Comparison of ENCODE assay signal across 9 cellular contexts in genomic region chr6:36875250-36875633, GRCh38. TPM values are rescaled to one million over a fixed set of nuclear protein-coding genes. Genes with fewer than 3 reads are reported as not detected.
DNase-seq lines count a peak whose midpoint lies in the region; ATAC-seq and TF ChIP-seq lines count a peak whose summit lies in the region.
"Had no signal": no experiment of that assay in that cellular context is flagged by ENCODE, and none has a peak within 500 bp of the region (broad histone marks: within the 10 kb centered on the region; RNA-seq: fewer than 3 reads in every experiment).

No MANE protein-coding gene starts in this region.

- POLR2A ChIA-PET in activated CD8-positive, alpha-beta T cell treated with anti-CD3 and anti-CD28 coated beads for 36 hours (lab: Charles Lee) = interaction anchor here (0.7 to 3.4 kb wide), 17 partner anchors 10 to 383 kb away, joined by 3 to 25 read pairs (median 3); partner anchors contain the start of genes C6orf89, MTCH1 and TMEM217

- H3K9me3 Mint-ChIP-seq in activated CD8-positive, alpha-beta T cell treated with anti-CD3 and anti-CD28 coated beads for 36 hours = no peaks in the 10 kb centered on the region
- no peaks in the 10 kb centered on the region for H3K9me3 Mint-ChIP-seq in stimulated activated naive B cell treated with anti-CD40 and anti-IgM and Interleukin-4, amounts not matched to agents 10 μg/mL and 1 μg/mL and 100 μg/mL, for 72 hours

- intact Hi-C loops in activated CD8-positive, alpha-beta T cell treated with anti-CD3 and anti-CD28 coated beads for 36 hours (cut with micrococcal nuclease) = no loop called here

- H3K4me3 Mint-ChIP-seq in activated CD8-positive, alpha-beta T cell treated with anti-CD3 and anti-CD28 coated beads for 36 hours = peak overlapping the region; percentile 99
- H3K4me3 Mint-ChIP-seq in stimulated activated naive B cell treated with anti-CD40 and anti-IgM and Interleukin-4, amounts not matched to agents 10 μg/mL and 1 μg/mL and 100 μg/mL, for 72 hours = peak overlapping the region; percentile 92 to 99

- no peak for ATAC-seq in activated CD8-positive, alpha-beta T cell treated with anti-CD3 and anti-CD28 coated beads for 36 hours
- no peak for ATAC-seq in stimulated activated naive B cell treated with anti-CD40 and anti-IgM and Interleukin-4, amounts not matched to agents 10 μg/mL and 1 μg/mL and 100 μg/mL, for 72 hours (replicated peaks)
- no peak for ATAC-seq in GM19395 (IDR thresholded peaks at IDR 0.05; ENCODE audit: unreplicated experiment)

- DNase-seq in DMS53 (lab: John Stamatoyannopoulos, UW) (peak; percentile 32), DMS53 treated with DMSO at 0.1 percent for 48 hours (lab: John Stamatoyannopoulos, UW; ENCODE audit: unreplicated experiment) (no peak), COLO829 (ENCODE audit: low spot score) (no peak), middle frontal gyrus (ENCODE audit: extremely low spot score, low spot score) (no peak)
- DNase-seq in activated CD8-positive, alpha-beta T cell treated with anti-CD3 and anti-CD28 coated beads for 36 hours = no peak
- no peak for DNase-seq in stimulated activated naive B cell treated with anti-CD40 and anti-IgM and Interleukin-4, amounts not matched to agents 10 μg/mL and 1 μg/mL and 100 μg/mL, for 72 hours

- CTCF ChIA-PET in activated CD8-positive, alpha-beta T cell treated with anti-CD3 and anti-CD28 coated beads for 36 hours (lab: Charles Lee) = interaction anchor here (1.1 to 6.1 kb wide), 16 partner anchors 9 to 335 kb away, joined by 3 to 99 read pairs (median 8); partner anchors contain the start of genes C6orf89, MTCH1 and PI16

- H3K36me3 Mint-ChIP-seq in activated CD8-positive, alpha-beta T cell treated with anti-CD3 and anti-CD28 coated beads for 36 hours (ENCODE audit: low read depth) = peaks cover 34% of the 10 kb centered on the region
- H3K36me3 Mint-ChIP-seq in stimulated activated naive B cell treated with anti-CD40 and anti-IgM and Interleukin-4, amounts not matched to agents 10 μg/mL and 1 μg/mL and 100 μg/mL, for 72 hours = peaks cover 6 to 18% of the 10 kb centered on the region in 2 donors

- peak overlapping the region; percentile 82 for H3K4me3 ChIP-seq in iPS-11a (ENCODE audit: low read depth, low read length)

- H3K27me3 Mint-ChIP-seq in activated CD8-positive, alpha-beta T cell treated with anti-CD3 and anti-CD28 coated beads for 36 hours = peaks cover 5% of the 10 kb centered on the region
- H3K27me3 Mint-ChIP-seq in stimulated activated naive B cell treated with anti-CD40 and anti-IgM and Interleukin-4, amounts not matched to agents 10 μg/mL and 1 μg/mL and 100 μg/mL, for 72 hours = peaks cover 0 to 8% of the 10 kb centered on the region in 2 donors

- peak overlapping the region; percentile 100 for H3K27ac Mint-ChIP-seq in activated CD8-positive, alpha-beta T cell treated with anti-CD3 and anti-CD28 coated beads for 36 hours
- peak overlapping the region; percentile 100 for H3K27ac Mint-ChIP-seq in stimulated activated naive B cell treated with anti-CD40 and anti-IgM and Interleukin-4, amounts not matched to agents 10 μg/mL and 1 μg/mL and 100 μg/mL, for 72 hours

- H3K4me1 Mint-ChIP-seq in activated CD8-positive, alpha-beta T cell treated with anti-CD3 and anti-CD28 coated beads for 36 hours (ENCODE audit: low read depth) = peaks cover 37% of the 10 kb centered on the region
- peaks cover 12 to 22% of the 10 kb centered on the region in 2 donors for H3K4me1 Mint-ChIP-seq in stimulated activated naive B cell treated with anti-CD40 and anti-IgM and Interleukin-4, amounts not matched to agents 10 μg/mL and 1 μg/mL and 100 μg/mL, for 72 hours

- no peak for TF ChIP-seq CTCF in activated CD8-positive, alpha-beta T cell treated with anti-CD3 and anti-CD28 coated beads for 36 hours (IDR thresholded peaks at IDR 0.05)

RNA-seq across cellular contexts. Expression of gene PPIL1, which starts 0.6 kb away (rescaled TPM):
- total RNA-seq in activated CD8-positive, alpha-beta T cell treated with anti-CD3 and anti-CD28 coated beads for 36 hours = 10 to 100 TPM; 34.5 to 35.6 TPM

RNA-seq across cellular contexts. Expression of gene C6orf89, which starts 10.5 kb away (rescaled TPM):
- 10 to 100 TPM; 24.7 to 29.8 TPM for total RNA-seq in activated CD8-positive, alpha-beta T cell treated with anti-CD3 and anti-CD28 coated beads for 36 hours

RNA-seq across cellular contexts. Expression of gene CPNE5, which starts 36.0 kb away (rescaled TPM):
- 1 to 10 TPM in 1 of 2 experiments, under 1 TPM in 1; 0.69 to 1.2 TPM for total RNA-seq in activated CD8-positive, alpha-beta T cell treated with anti-CD3 and anti-CD28 coated beads for 36 hours
- total RNA-seq: A172 had no signal
